8 cellular contexts compared by ENCODE assay signal in the genomic region with DNA sequence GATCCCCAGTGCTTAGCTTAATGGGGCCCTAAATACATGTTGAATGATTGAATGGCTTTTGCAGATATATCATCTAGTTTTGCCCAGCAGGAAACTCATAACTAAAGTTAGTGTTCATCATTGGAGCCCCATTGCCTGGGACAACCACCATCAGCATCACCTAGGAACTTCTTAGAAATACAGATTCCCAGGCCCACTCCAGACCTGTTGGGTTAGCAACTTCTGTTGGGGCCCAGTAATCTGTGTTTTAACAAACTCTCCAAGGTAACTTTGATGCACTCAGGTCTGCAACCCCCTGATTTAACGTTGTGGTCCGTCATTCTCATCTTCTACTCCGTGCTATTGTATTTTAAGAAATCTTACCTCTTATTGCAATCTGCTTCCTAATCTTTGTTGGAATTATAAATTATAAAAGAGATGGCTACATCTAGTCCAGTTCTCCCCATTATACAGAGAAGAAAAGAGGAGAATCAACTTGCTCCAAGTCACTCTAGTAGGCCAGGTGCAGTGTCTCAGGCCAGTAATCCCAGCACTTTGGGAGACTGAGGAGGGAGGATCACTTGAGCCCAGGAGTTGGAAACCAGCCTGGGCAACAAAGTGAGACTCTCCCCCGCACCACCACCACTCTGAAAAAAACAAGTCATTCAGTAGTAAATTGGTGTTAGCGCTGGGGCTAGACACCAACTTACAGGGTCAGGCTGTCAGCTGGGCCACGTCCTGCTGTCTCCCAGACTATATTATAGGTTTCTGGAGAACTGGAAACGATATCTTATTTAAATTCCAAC. TPM values are rescaled to one million over a fixed set of nuclear protein-coding genes. Genes with fewer than 3 reads are reported as not detected.
DNase-seq lines count a peak whose midpoint lies in the region; ATAC-seq and TF ChIP-seq lines count a peak whose summit lies in the region.

No MANE protein-coding gene starts in this region.

- intact Hi-C loops in tibial artery (cut with DNase I; ENCODE audit: low total_unique reads) = no loop called here

- H3K27ac Mint-ChIP-seq in activated CD4-positive, alpha-beta T cell treated with anti-CD3 and anti-CD28 coated beads, Interleukin-2, amount 10 ng/mL, durations not matched to agents 7 days and 5 days = no peak overlapping the region
- no peak overlapping the region for H3K27ac Mint-ChIP-seq in activated CD4-positive, alpha-beta memory T cell treated with anti-CD3 and anti-CD28 coated beads, Interleukin-2, amount 10 ng/mL, durations not matched to agents 7 days and 5 days
- peak overlapping the region; percentile 86 for H3K27ac Mint-ChIP-seq in stimulated activated memory B cell treated with anti-CD40 and anti-IgM and Interleukin-4, amounts not matched to agents 10 μg/mL and 1 μg/mL and 100 μg/mL, for 72 hours

- H3K36me3 Mint-ChIP-seq in activated CD4-positive, alpha-beta T cell treated with anti-CD3 and anti-CD28 coated beads, Interleukin-2, amount 10 ng/mL, durations not matched to agents 7 days and 5 days (ENCODE audit: low read depth) = no peaks in the 10 kb centered on the region
- H3K36me3 Mint-ChIP-seq in activated CD4-positive, alpha-beta memory T cell treated with anti-CD3 and anti-CD28 coated beads, Interleukin-2, amount 10 ng/mL, durations not matched to agents 7 days and 5 days (ENCODE audit: low read depth) = no peaks in the 10 kb centered on the region
- peaks cover 6% of the 10 kb centered on the region for H3K36me3 Mint-ChIP-seq in stimulated activated memory B cell treated with anti-CD40 and anti-IgM and Interleukin-4, amounts not matched to agents 10 μg/mL and 1 μg/mL and 100 μg/mL, for 72 hours

- H3K36me3 ChIP-seq in tibial artery = no peaks in the 10 kb centered on the region

- H3K27me3 Mint-ChIP-seq in activated CD4-positive, alpha-beta T cell treated with anti-CD3 and anti-CD28 coated beads, Interleukin-2, amount 10 ng/mL, durations not matched to agents 7 days and 5 days = peaks cover 52% of the 10 kb centered on the region
- peaks cover 29% of the 10 kb centered on the region for H3K27me3 Mint-ChIP-seq in activated CD4-positive, alpha-beta memory T cell treated with anti-CD3 and anti-CD28 coated beads, Interleukin-2, amount 10 ng/mL, durations not matched to agents 7 days and 5 days
- H3K27me3 Mint-ChIP-seq in stimulated activated memory B cell treated with anti-CD40 and anti-IgM and Interleukin-4, amounts not matched to agents 10 μg/mL and 1 μg/mL and 100 μg/mL, for 72 hours = no peaks in the 10 kb centered on the region

- H3K4me1 ChIP-seq in tibial artery = peaks cover 0 to 36% (median 4%) of the 10 kb centered on the region in 4 donors

- POLR2A ChIA-PET in activated CD4-positive, alpha-beta T cell treated with anti-CD3 and anti-CD28 coated beads, Interleukin-2, amount 10 ng/mL, durations not matched to agents 7 days and 5 days (lab: Charles Lee) = no interaction called here
- POLR2A ChIA-PET in activated CD4-positive, alpha-beta memory T cell treated with anti-CD3 and anti-CD28 coated beads, Interleukin-2, amount 10 ng/mL, durations not matched to agents 7 days and 5 days (lab: Charles Lee) = interaction anchor here (1.5 kb wide), 1 partner anchor 13 kb away, joined by 4 read pairs; no protein-coding TSS in a partner anchor

- peaks cover 25% of the 10 kb centered on the region for H3K4me1 Mint-ChIP-seq in activated CD4-positive, alpha-beta T cell treated with anti-CD3 and anti-CD28 coated beads, Interleukin-2, amount 10 ng/mL, durations not matched to agents 7 days and 5 days
- H3K4me1 Mint-ChIP-seq in activated CD4-positive, alpha-beta memory T cell treated with anti-CD3 and anti-CD28 coated beads, Interleukin-2, amount 10 ng/mL, durations not matched to agents 7 days and 5 days = peaks cover 24% of the 10 kb centered on the region
- peaks cover 26% of the 10 kb centered on the region for H3K4me1 Mint-ChIP-seq in stimulated activated memory B cell treated with anti-CD40 and anti-IgM and Interleukin-4, amounts not matched to agents 10 μg/mL and 1 μg/mL and 100 μg/mL, for 72 hours

- no peak for ATAC-seq in stimulated activated memory B cell treated with anti-CD40 and anti-IgM and Interleukin-4, amounts not matched to agents 10 μg/mL and 1 μg/mL and 100 μg/mL, for 72 hours

- H3K27ac ChIP-seq in tibial artery = no peak overlapping the region

- H3K27me3 ChIP-seq in tibial artery = no peaks in the 10 kb centered on the region

- H3K4me3 Mint-ChIP-seq in activated CD4-positive, alpha-beta T cell treated with anti-CD3 and anti-CD28 coated beads, Interleukin-2, amount 10 ng/mL, durations not matched to agents 7 days and 5 days = peak overlapping the region; percentile 69
- peak overlapping the region; percentile 73 for H3K4me3 Mint-ChIP-seq in activated CD4-positive, alpha-beta memory T cell treated with anti-CD3 and anti-CD28 coated beads, Interleukin-2, amount 10 ng/mL, durations not matched to agents 7 days and 5 days
- H3K4me3 Mint-ChIP-seq in stimulated activated memory B cell treated with anti-CD40 and anti-IgM and Interleukin-4, amounts not matched to agents 10 μg/mL and 1 μg/mL and 100 μg/mL, for 72 hours = peak overlapping the region; percentile 81

- H3K9me3 ChIP-seq in iPS-18c (ENCODE audit: control insufficient read depth, insufficient read depth, low read length) = no peaks in the 10 kb centered on the region
- H3K9me3 ChIP-seq in tibial artery = no peaks in the 10 kb centered on the region

- no peak for DNase-seq in activated CD4-positive, alpha-beta T cell treated with anti-CD3 and anti-CD28 coated beads, Interleukin-2, amount 10 ng/mL, durations not matched to agents 7 days and 5 days
- no peak for DNase-seq in activated CD4-positive, alpha-beta T cell treated with anti-CD3 and anti-CD28 coated beads for 48 hours
- DNase-seq in activated CD4-positive, alpha-beta memory T cell treated with anti-CD3 and anti-CD28 coated beads, Interleukin-2, amount 10 ng/mL, durations not matched to agents 7 days and 5 days = no peak
- DNase-seq in tibial artery (no peak), SW480 (ENCODE audit: low spot score) (no peak), iPS-NIHi11 (ENCODE audit: low spot score) (no peak)

- peak overlapping the region; percentile 54; the same call in 1 of the 2 replicates for H3K4me3 ChIP-seq in iPS-18c (ENCODE audit: insufficient read depth, low read depth, low read length)
- H3K4me3 ChIP-seq in tibial artery = no peak overlapping the region

- TF ChIP-seq CTCF in tibial artery (IDR thresholded peaks at IDR 0.05) = no peak

- CTCF ChIA-PET in activated CD4-positive, alpha-beta T cell treated with anti-CD3 and anti-CD28 coated beads, Interleukin-2, amount 10 ng/mL, durations not matched to agents 7 days and 5 days (lab: Charles Lee) = interaction anchor here (1.5 kb wide), 1 partner anchor 11 kb away, joined by 4 read pairs; no protein-coding TSS in a partner anchor
- CTCF ChIA-PET in activated CD4-positive, alpha-beta memory T cell treated with anti-CD3 and anti-CD28 coated beads, Interleukin-2, amount 10 ng/mL, durations not matched to agents 7 days and 5 days (lab: Charles Lee) = no interaction called here

- H3K9me3 Mint-ChIP-seq in activated CD4-positive, alpha-beta T cell treated with anti-CD3 and anti-CD28 coated beads, Interleukin-2, amount 10 ng/mL, durations not matched to agents 7 days and 5 days = no peaks in the 10 kb centered on the region
- no peaks in the 10 kb centered on the region for H3K9me3 Mint-ChIP-seq in activated CD4-positive, alpha-beta memory T cell treated with anti-CD3 and anti-CD28 coated beads, Interleukin-2, amount 10 ng/mL, durations not matched to agents 7 days and 5 days
- H3K9me3 Mint-ChIP-seq in stimulated activated memory B cell treated with anti-CD40 and anti-IgM and Interleukin-4, amounts not matched to agents 10 μg/mL and 1 μg/mL and 100 μg/mL, for 72 hours = no peaks in the 10 kb centered on the region

RNA-seq across cellular contexts. Expression of a gene that starts 13.7 kb away (rescaled TPM):
- 1 to 10 TPM; 4.8 to 5.3 TPM for total RNA-seq in activated CD4-positive, alpha-beta T cell treated with anti-CD3 and anti-CD28 coated beads, Interleukin-2, amount 10 ng/mL, durations not matched to agents 7 days and 5 days
- total RNA-seq in activated CD4-positive, alpha-beta memory T cell treated with anti-CD3 and anti-CD28 coated beads, Interleukin-2, amount 10 ng/mL, durations not matched to agents 7 days and 5 days = 1 to 10 TPM; 7.9 to 8.5 TPM
